Comparison of ENCODE assay signal across 8 cellular contexts in the genomic region with DNA sequence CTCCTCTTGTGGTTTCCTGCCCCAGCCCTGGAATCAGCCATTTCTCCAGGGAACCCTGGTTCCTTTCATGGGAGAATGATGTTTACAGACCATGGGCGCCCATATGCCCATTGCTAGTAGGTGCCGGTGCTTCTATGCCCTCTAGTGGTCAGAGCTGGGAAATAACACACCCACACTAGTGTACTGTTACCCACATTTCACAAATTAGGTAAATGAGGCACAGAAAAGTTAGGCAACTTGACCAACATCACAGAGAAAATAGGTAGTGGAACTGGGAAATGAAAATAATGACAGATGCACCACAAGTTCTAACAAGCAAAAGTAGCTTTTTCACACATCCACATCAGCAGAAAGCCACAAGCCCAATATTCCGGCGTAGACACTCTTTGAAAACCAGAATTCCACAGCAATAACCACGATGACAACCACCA. TPM values are rescaled to one million over a fixed set of nuclear protein-coding genes. Genes with fewer than 3 reads are reported as not detected.
DNase-seq lines count a peak whose midpoint lies in the region; ATAC-seq and TF ChIP-seq lines count a peak whose summit lies in the region.

No MANE protein-coding gene starts in this region.

- H3K4me3 Mint-ChIP-seq in mesothelial cell of epicardium = no peak overlapping the region
- no peak overlapping the region for H3K4me3 Mint-ChIP-seq in stimulated activated naive B cell treated with anti-CD40 and anti-IgM and Interleukin-4, amounts not matched to agents 10 μg/mL and 1 μg/mL and 100 μg/mL, for 72 hours

- peaks cover 8% of the 10 kb centered on the region for H3K27me3 Mint-ChIP-seq in mesothelial cell of epicardium (ENCODE audit: low read depth)
- H3K27me3 Mint-ChIP-seq in stimulated activated naive B cell treated with anti-CD40 and anti-IgM and Interleukin-4, amounts not matched to agents 10 μg/mL and 1 μg/mL and 100 μg/mL, for 72 hours = peaks cover 25 to 31% of the 10 kb centered on the region in 2 donors

- H3K27ac Mint-ChIP-seq in mesothelial cell of epicardium = no peak overlapping the region
- no peak overlapping the region for H3K27ac Mint-ChIP-seq in stimulated activated naive B cell treated with anti-CD40 and anti-IgM and Interleukin-4, amounts not matched to agents 10 μg/mL and 1 μg/mL and 100 μg/mL, for 72 hours

- H3K4me3 ChIP-seq in AG09309 (ENCODE audit: control insufficient read depth, low read depth, low read length) = no peak overlapping the region

- H3K4me1 Mint-ChIP-seq in mesothelial cell of epicardium = no peaks in the 10 kb centered on the region
- peaks cover 6 to 14% of the 10 kb centered on the region in 2 donors for H3K4me1 Mint-ChIP-seq in stimulated activated naive B cell treated with anti-CD40 and anti-IgM and Interleukin-4, amounts not matched to agents 10 μg/mL and 1 μg/mL and 100 μg/mL, for 72 hours

- peaks cover 30% of the 10 kb centered on the region for H3K9me3 Mint-ChIP-seq in mesothelial cell of epicardium
- H3K9me3 Mint-ChIP-seq in stimulated activated naive B cell treated with anti-CD40 and anti-IgM and Interleukin-4, amounts not matched to agents 10 μg/mL and 1 μg/mL and 100 μg/mL, for 72 hours = no peaks in the 10 kb centered on the region

- DNase-seq in AG09309 (ENCODE audit: low read depth) (no peak), NCI-H2171 treated with DMSO at 0.1 percent for 48 hours (lab: John Stamatoyannopoulos, UW) (peak; percentile 68), dermis microvascular lymphatic vessel endothelial cell (ENCODE audit: low read depth in 2 of 2) (peak; percentile 1 to 42), mesothelial cell of epicardium (ENCODE audit: low spot score in 2 of 2, unreplicated experiment in 2 of 2) (no peak), hippocampal formation (lab: John Stamatoyannopoulos, UW) (no peak)
- peak; percentile 33 for DNase-seq in activated CD4-positive, alpha-beta T cell treated with anti-CD3 and anti-CD28 coated beads for 1 hour
- DNase-seq in stimulated activated naive B cell treated with anti-CD40 and anti-IgM and Interleukin-4, amounts not matched to agents 10 μg/mL and 1 μg/mL and 100 μg/mL, for 72 hours = peak; percentile 48

- TF ChIP-seq CTCF in AG09309 (IDR thresholded peaks at IDR 0.05; ENCODE audit: control insufficient read depth, insufficient read depth, low read depth, low read length, missing control alignments) = peak; percentile 81
- peak; percentile 65 for TF ChIP-seq CTCF in mesothelial cell of epicardium (IDR thresholded peaks at IDR 0.05; ENCODE audit: unreplicated experiment)

- peak; percentile 62 for ATAC-seq in GM21526 (IDR thresholded peaks at IDR 0.05; ENCODE audit: low FRiP score, unreplicated experiment)
- ATAC-seq in stimulated activated naive B cell treated with anti-CD40 and anti-IgM and Interleukin-4, amounts not matched to agents 10 μg/mL and 1 μg/mL and 100 μg/mL, for 72 hours (replicated peaks) = peak; percentile 90 to 96

- H3K36me3 Mint-ChIP-seq in mesothelial cell of epicardium = no peaks in the 10 kb centered on the region
- H3K36me3 Mint-ChIP-seq in stimulated activated naive B cell treated with anti-CD40 and anti-IgM and Interleukin-4, amounts not matched to agents 10 μg/mL and 1 μg/mL and 100 μg/mL, for 72 hours = no peaks in the 10 kb centered on the region

RNA-seq across cellular contexts. Expression of gene CEACAM3, which starts 1.3 kb away (rescaled TPM):
- total RNA-seq in dermis microvascular lymphatic vessel endothelial cell = not detected in 2 replicates
- not detected in 3 replicates for total RNA-seq in mesothelial cell of epicardium

RNA-seq across cellular contexts. Expression of gene CEACAM6, which starts 39.7 kb away (rescaled TPM):
- total RNA-seq in dermis microvascular lymphatic vessel endothelial cell = not detected in 2 replicates
- total RNA-seq in mesothelial cell of epicardium = not detected in 3 replicates

RNA-seq across cellular contexts. Expression of gene LYPD4, which starts 49.4 kb away (rescaled TPM):
- not detected in 2 replicates for total RNA-seq in dermis microvascular lymphatic vessel endothelial cell
- total RNA-seq in mesothelial cell of epicardium = not detected in 3 replicates

RNA-seq across cellular contexts. Expression of gene DMRTC2, which starts 49.8 kb away (rescaled TPM):
- not detected in 2 replicates for total RNA-seq in dermis microvascular lymphatic vessel endothelial cell
- not detected in 3 replicates for total RNA-seq in mesothelial cell of epicardium

Comparison
In these comparisons a context has a peak if more than half of its experiments do, and no peak if none do; other contexts are left out.
1. DNase-seq: peak in NCI-H2171 treated with DMSO at 0.1 percent for 48 hours (single experiment), activated CD4-positive, alpha-beta T cell treated with anti-CD3 and anti-CD28 coated beads for 1 hour (single experiment), dermis microvascular lymphatic vessel endothelial cell (2 of 2) and stimulated activated naive B cell treated with anti-CD40 and anti-IgM and Interleukin-4, amounts not matched to agents 10 μg/mL and 1 μg/mL and 100 μg/mL, for 72 hours (single experiment); none in AG09309 (single experiment), mesothelial cell of epicardium (0 of 2) and hippocampal formation (0 of 2).